20 cellular contexts compared by ENCODE assay signal in genomic region chr6:23642849-23643248, GRCh38.
"Had no signal": no experiment of that assay in that cellular context is flagged by ENCODE, and none has a peak within 500 bp of the region (broad histone marks: within the 10 kb centered on the region; RNA-seq: fewer than 3 reads in every experiment).

No MANE protein-coding gene starts in this region.

- H3K4me3 ChIP-seq: coronary artery, heart left ventricle, mucosa of descending colon, psoas muscle, right lobe of liver, tibial artery, upper lobe of right lung, vagina had no signal

- DNase-seq: effector CD4-positive, alpha-beta T cell; endodermal cell; foreskin melanocyte; heart left ventricle; hippocampal formation; left colon; mesendoderm; mucosa of descending colon; natural killer cell; psoas muscle; retina; right lobe of liver; stimulated activated CD4-positive, alpha-beta T cell treated with anti-CD3 and anti-CD28 coated beads, Interleukin-4, amount 100 ng/mL, for 1 hour; stimulated activated CD8-positive, alpha-beta memory T cell treated with anti-CD3 and anti-CD28 coated beads, Interleukin-4, amount 100 ng/mL, for 48 hours; stimulated activated naive CD8-positive, alpha-beta T cell treated with anti-CD3 and anti-CD28 coated beads, Interleukin-15, Interleukin-2, amounts not matched to agents 100 U/mL and 50 U/mL, for 24 hours; tibial artery; upper lobe of right lung had no signal

- ATAC-seq: heart left ventricle; left colon; mucosa of descending colon; natural killer cell; psoas muscle; right lobe of liver; stimulated activated effector memory CD8-positive, alpha-beta T cell treated with anti-CD3 and anti-CD28 coated beads, Interleukin-12 subunit alpha, Interleukin-12 subunit beta, amount 100 ng/mL, for 72 hours; stimulated activated naive CD8-positive, alpha-beta T cell treated with anti-CD3 and anti-CD28 coated beads, Interleukin-15, Interleukin-2, amounts not matched to agents 100 U/mL and 50 U/mL, for 24 hours; upper lobe of right lung had no signal

- H3K9me3 ChIP-seq: heart left ventricle, mucosa of descending colon, psoas muscle, right lobe of liver, tibial artery, upper lobe of right lung, vagina had no signal

- H3K27ac ChIP-seq: coronary artery, heart left ventricle, psoas muscle, right lobe of liver, tibial artery, upper lobe of right lung, vagina had no signal

- H3K36me3 ChIP-seq: heart left ventricle, right lobe of liver, tibial artery, upper lobe of right lung, vagina had no signal

- H3K27me3 ChIP-seq: heart left ventricle, right lobe of liver, tibial artery, upper lobe of right lung, vagina had no signal

- H3K4me1 ChIP-seq: heart left ventricle, psoas muscle, right lobe of liver, tibial artery, upper lobe of right lung, vagina had no signal
